8 cellular contexts compared by ENCODE assay signal in the genomic region with DNA sequence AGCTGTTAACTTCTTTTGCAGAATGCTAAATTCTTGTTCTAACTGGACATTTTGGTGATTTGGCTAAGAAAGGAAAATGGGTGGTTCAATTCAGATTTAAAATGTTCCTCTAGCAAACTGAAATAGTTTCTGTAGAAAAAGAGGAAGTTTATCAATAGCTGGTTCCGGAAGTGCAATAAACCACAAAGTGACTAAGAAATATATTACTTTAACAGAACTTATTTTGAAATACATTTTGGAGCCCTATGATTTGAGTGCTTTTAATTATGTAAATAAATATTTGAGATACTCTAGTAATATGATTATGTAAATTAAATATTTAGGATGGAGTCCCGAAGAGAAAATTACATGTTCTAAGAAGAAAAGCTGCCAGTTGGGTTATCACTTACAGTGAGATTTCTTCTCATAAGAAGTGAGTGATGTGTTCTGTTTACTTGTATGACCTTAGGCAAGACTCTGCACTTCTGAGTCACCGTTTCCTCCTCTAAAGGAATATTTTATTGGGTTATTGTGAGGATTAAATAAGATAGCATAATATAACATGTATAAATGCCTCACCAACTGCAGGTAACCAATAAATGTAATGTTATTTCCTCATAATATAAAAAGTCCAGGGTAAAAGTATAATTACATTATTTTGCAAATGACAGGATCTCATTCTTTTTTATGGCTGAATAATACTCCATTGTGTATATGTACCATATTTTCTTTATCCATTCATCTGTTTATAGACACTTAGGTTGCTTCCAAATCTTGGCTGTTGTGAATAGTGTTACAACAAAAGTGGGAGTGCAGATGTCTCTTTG.
DNase-seq lines count a peak whose midpoint lies in the region; ATAC-seq and TF ChIP-seq lines count a peak whose summit lies in the region.

EVI2B (minus strand) TSS at position 73 of the 806 bp plus-strand sequence. CDS start 8,445 bp downstream, outside the sequence.

- no peak for TF ChIP-seq CTCF in AG09309 (IDR thresholded peaks at IDR 0.05; ENCODE audit: control insufficient read depth, insufficient read depth, low read depth, low read length, missing control alignments)
- TF ChIP-seq CTCF in GM20000 (IDR thresholded peaks at IDR 0.05; ENCODE audit: extremely low read depth, missing control alignments) = no peak

- DNase-seq in AG09309 (ENCODE audit: low read depth) (peak; percentile 25), GM20000 (ENCODE audit: low spot score) (peak; percentile 27), SIG-M5 (lab: John Stamatoyannopoulos, UW) (peak; percentile 92), fibroblast of gingiva (ENCODE audit: low read depth) (peak; percentile 60), anterior cingulate cortex (lab: John Stamatoyannopoulos, UW) (no peak)

- ATAC-seq in HG03196 (IDR thresholded peaks at IDR 0.05; ENCODE audit: unreplicated experiment) (no peak), GM18498 (IDR thresholded peaks at IDR 0.05; ENCODE audit: unreplicated experiment) (no peak)

- H3K4me1 ChIP-seq in subcutaneous abdominal adipose tissue (ENCODE audit: control insufficient read depth in 5 of 5, insufficient read depth in 5 of 5, low read length in 5 of 5) = peaks cover 0 to 18% (median 5%) of the 10 kb centered on the region in 5 donors

- no peak within 1 kb of the TSS for H3K4me3 ChIP-seq in AG09309 (ENCODE audit: control insufficient read depth, low read depth, low read length)
- peak within 1 kb of the TSS in 4 of 5 donors; percentile 32 to 48 (median 38) for H3K4me3 ChIP-seq in subcutaneous abdominal adipose tissue (ENCODE audit: low read depth in 1 of 5, low read length in 5 of 5)

- H3K9me3 ChIP-seq in subcutaneous abdominal adipose tissue (ENCODE audit: control insufficient read depth in 5 of 5, low read length in 5 of 5) = no peaks in the 10 kb centered on the region

- H3K27me3 ChIP-seq in subcutaneous abdominal adipose tissue (ENCODE audit: control insufficient read depth in 5 of 5, insufficient read depth in 4 of 5, low read length in 5 of 5) = no peaks in the 10 kb centered on the region

- peak within 1 kb of the TSS in 1 of 5 donors; percentile 30 for H3K9ac ChIP-seq in subcutaneous abdominal adipose tissue (ENCODE audit: low read length in 5 of 5)

- H3K36me3 ChIP-seq in subcutaneous abdominal adipose tissue (ENCODE audit: control insufficient read depth in 5 of 5, insufficient read depth in 5 of 5, low read length in 5 of 5) = no peaks in the 10 kb centered on the region

- no peak within 1 kb of the TSS for H3K27ac ChIP-seq in subcutaneous abdominal adipose tissue (ENCODE audit: low read depth, low read length)

Comparison
In these comparisons a context has a peak if more than half of its experiments do, and no peak if none do; other contexts are left out.
1. DNase-seq: peak in AG09309 (single experiment), GM20000 (single experiment), SIG-M5 (single experiment) and fibroblast of gingiva (single experiment); none in anterior cingulate cortex (0 of 58).